ENCODE assay signal across 8 cellular contexts in the genomic region with DNA sequence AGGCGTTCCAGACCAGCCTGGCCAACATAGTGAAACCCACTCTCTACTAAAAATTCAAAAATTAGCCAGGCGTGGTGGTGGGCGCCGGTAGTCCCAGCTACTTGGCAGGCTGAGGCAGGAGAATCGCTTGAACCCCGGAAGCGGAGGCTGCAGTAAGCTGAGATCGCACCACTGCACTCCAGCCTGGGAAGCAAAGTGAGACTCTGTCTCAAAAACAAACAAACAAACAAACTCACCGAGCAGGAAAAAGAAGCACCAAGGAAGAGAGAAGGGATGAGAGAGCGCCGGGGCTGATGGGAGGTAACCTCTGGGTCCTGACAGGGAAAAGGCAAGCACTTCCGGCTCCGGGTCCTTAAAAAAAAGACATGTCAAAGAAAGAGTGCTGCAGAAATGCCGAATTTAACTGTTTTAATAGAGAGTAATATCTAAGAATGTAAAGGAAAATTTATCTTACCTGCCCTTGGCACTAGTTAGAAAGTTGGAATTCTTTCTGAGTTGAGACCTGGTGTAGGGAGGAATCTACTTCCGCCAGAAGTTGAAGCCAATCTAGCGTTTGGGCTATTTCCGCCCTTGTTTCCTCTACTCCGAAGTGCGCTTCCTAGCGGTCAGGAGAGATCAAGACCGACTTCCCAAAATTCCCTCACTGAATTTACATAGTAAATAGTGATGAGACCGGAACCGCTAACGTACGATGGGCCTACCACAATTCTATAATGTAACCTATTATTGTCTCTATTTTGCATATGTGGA. TPM values are rescaled to one million over a fixed set of nuclear protein-coding genes. Genes with fewer than 3 reads are reported as not detected.
A peak's percentile ranks its signal among the peaks of the same experiment; 100 is the strongest.
DNase-seq lines count a peak whose midpoint lies in the region; ATAC-seq and TF ChIP-seq lines count a peak whose summit lies in the region.

No MANE protein-coding gene starts in this region.

- H3K27ac ChIP-seq in heart right ventricle (peak overlapping the region; percentile 82 to 95 (median 90)), upper lobe of right lung (peak overlapping the region; percentile 93)

- H3K36me3 ChIP-seq in heart right ventricle (peaks cover 0 to 27% (median 0%) of the 10 kb centered on the region in 9 donors), upper lobe of right lung (peaks cover 6% of the 10 kb centered on the region)

- TF ChIP-seq CTCF in GM12874 (IDR thresholded peaks at IDR 0.05; ENCODE audit: insufficient read depth, low read depth, low read length), result peak; percentile 70
- peak; percentile 67 to 93 (median 82) for TF ChIP-seq CTCF in heart right ventricle (IDR thresholded peaks at IDR 0.05)
- peak; percentile 84 for TF ChIP-seq CTCF in upper lobe of right lung (IDR thresholded peaks at IDR 0.05)

- DNase-seq in NCI-H128 (lab: John Stamatoyannopoulos, UW; ENCODE audit: unreplicated experiment) (peak; percentile 84), SW 1271 (lab: John Stamatoyannopoulos, UW) (peak; percentile 83 to 98), amniotic epithelial cell (ENCODE audit: low read depth) (peak; percentile 98), heart right ventricle (peak; percentile 52 to 92), posterior cingulate gyrus (peak in 9 of 10 donors; percentile 67 to 95 (median 75)), upper lobe of right lung (peak; percentile 81)

- H3K4me3 ChIP-seq in heart right ventricle, result peak overlapping the region; percentile 67 to 98 (median 85)
- H3K4me3 ChIP-seq in upper lobe of right lung, result peak overlapping the region; percentile 77

- no peaks in the 10 kb centered on the region for H3K27me3 ChIP-seq in heart right ventricle
- no peaks in the 10 kb centered on the region for H3K27me3 ChIP-seq in upper lobe of right lung

- H3K4me1 ChIP-seq in heart right ventricle (peaks cover 0 to 44% (median 14%) of the 10 kb centered on the region in 9 donors), upper lobe of right lung (peaks cover 11% of the 10 kb centered on the region)

- H3K9me3 ChIP-seq in heart right ventricle (no peaks in the 10 kb centered on the region), upper lobe of right lung (no peaks in the 10 kb centered on the region)

- ATAC-seq in HG02759 (IDR thresholded peaks at IDR 0.05; ENCODE audit: unreplicated experiment), result peak; percentile 87
- ATAC-seq in heart right ventricle, result peak; percentile 86 to 97 (median 92)
- peak; percentile 92 for ATAC-seq in upper lobe of right lung

- intact Hi-C loops in heart right ventricle (cut with DNase I), result loop anchor here in 2 of 10 donors (5.0 to 10.0 kb wide), 2 partner anchors 38 to 425 kb away; partner anchors contain the start of gene MBD4 (in 1 of the 2)
- intact Hi-C loops in posterior cingulate gyrus (cut with DNase I), result loop anchor here (5.0 kb wide), 1 partner anchor 38 kb away; the partner anchor contains the start of gene MBD4
- intact Hi-C loops in upper lobe of right lung (cut with DNase I), result no loop called here

- WGBS in heart right ventricle, 2 donors, result 1% methylated on average over 25 of the region's 25 CpGs

RNA-seq across cellular contexts. Expression of gene EFCAB12, which starts 29.1 kb away (rescaled TPM):
- total RNA-seq in heart right ventricle (under 1 TPM in 4 of 10 donors, not detected in 6; 0.15 to 0.23 (median 0.16) TPM), upper lobe of right lung (0.55 TPM)
- under 1 TPM in 1 of 2 donors, not detected in 1; 0.10 TPM for polyA plus RNA-seq in heart right ventricle

RNA-seq across cellular contexts. Expression of gene MBD4, which starts 40.4 kb away (rescaled TPM):
- total RNA-seq in heart right ventricle, result 10 to 100 TPM; 16.4 to 31.9 (median 19.2) TPM
- polyA plus RNA-seq in heart right ventricle, result 10 to 100 TPM; 11.1 to 37.8 TPM
- 36.4 TPM for total RNA-seq in upper lobe of right lung

RNA-seq across cellular contexts. Expression of gene IFT122, which starts 40.7 kb away (rescaled TPM):
- total RNA-seq in heart right ventricle, result 10 to 100 TPM; 12.4 to 23.9 (median 16.8) TPM
- polyA plus RNA-seq in heart right ventricle, result 10 to 100 TPM in 1 of 2 donors, 1 to 10 TPM in 1; 9.7 to 29.1 TPM
- total RNA-seq in upper lobe of right lung, result 26.5 TPM

Comparison
In these comparisons a context has a peak if more than half of its experiments do, and no peak if none do; other contexts are left out.
1. Peak in every context shown above with its lines: DNase-seq, ATAC-seq, H3K4me3 ChIP-seq and H3K27ac ChIP-seq.